Comparison of ENCODE assay signal across 8 cellular contexts in the genomic region with DNA sequence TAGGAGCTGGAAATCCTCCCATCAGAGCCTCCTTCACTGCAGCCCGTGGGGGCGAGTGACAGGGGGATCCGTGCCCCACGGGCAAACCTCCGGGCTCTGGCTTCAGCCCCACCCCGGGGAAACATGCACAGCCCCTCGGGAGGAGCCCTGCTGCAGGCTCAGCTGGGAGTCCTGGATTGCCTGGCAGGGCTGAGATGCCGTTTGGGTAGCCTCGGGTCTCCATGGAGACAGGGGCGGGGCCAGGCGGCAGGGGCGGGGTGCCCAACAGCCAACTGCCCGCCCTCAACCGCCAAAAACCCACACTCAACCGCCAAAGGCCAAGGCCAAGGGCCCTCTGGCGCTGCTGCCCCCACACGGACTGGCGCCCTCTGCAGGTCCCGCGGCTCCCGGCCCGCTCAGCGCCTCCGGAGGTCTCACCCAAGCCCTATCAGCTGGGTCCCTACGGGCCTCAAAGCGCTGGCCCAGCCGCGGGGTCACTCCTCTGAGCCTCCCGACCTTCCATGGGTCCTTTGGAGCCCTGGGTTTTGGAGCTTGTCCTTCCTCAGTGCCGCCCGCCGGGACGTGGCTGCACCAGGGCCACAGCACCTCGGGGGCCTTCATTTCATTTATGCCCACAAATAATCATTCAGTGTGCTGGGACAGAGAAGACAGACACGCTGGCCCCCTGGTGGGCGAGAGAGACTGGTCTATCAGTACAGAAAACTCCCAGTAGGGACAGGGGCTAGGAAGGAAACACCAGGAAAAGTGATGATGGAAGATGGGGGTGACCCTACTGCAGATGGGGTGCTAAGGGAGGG. TPM values are rescaled to one million over a fixed set of nuclear protein-coding genes. Genes with fewer than 3 reads are reported as not detected.
DNase-seq lines count a peak whose midpoint lies in the region; ATAC-seq and TF ChIP-seq lines count a peak whose summit lies in the region.

No MANE protein-coding gene starts in this region.

- no peaks in the 10 kb centered on the region for H3K9me3 ChIP-seq in BLaER1 treated with 17β-estradiol and CSF1 and Interleukin-3, amounts not matched to agents 10 nM and 100 nM (replicated peaks in 1 of 11)
- no peaks in the 10 kb centered on the region for H3K9me3 ChIP-seq in neural cell (ENCODE audit: low read length)

- H3K79me2 ChIP-seq in neural cell (replicated peaks; ENCODE audit: insufficient read depth, low read length), result no peaks in the 10 kb centered on the region

- no peaks in the 10 kb centered on the region for H3K27me3 ChIP-seq in BLaER1 treated with 17β-estradiol and CSF1 and Interleukin-3, amounts not matched to agents 10 nM and 100 nM
- H3K27me3 ChIP-seq in foreskin keratinocyte (no peaks in the 10 kb centered on the region), neural cell (ENCODE audit: insufficient read depth, low read depth, low read length) (no peaks in the 10 kb centered on the region)

- peak overlapping the region in 10 of 11 experiments; percentile 59 to 93 (median 88); a peak in 20 of 22 replicates for H3K27ac ChIP-seq in BLaER1 treated with 17β-estradiol and CSF1 and Interleukin-3, amounts not matched to agents 10 nM and 100 nM
- no peak overlapping the region for H3K27ac ChIP-seq in foreskin keratinocyte
- H3K27ac ChIP-seq in neural cell (ENCODE audit: low read length), result no peak overlapping the region

- peaks cover 24% of the 10 kb centered on the region for H3K4me1 Mint-ChIP-seq in stimulated activated naive CD8-positive, alpha-beta T cell treated with anti-CD3 and anti-CD28 coated beads, Interleukin-15, amount 100 ng/mL, for 72 hours

- no peaks in the 10 kb centered on the region for H3K36me3 ChIP-seq in BLaER1 treated with 17β-estradiol and CSF1 and Interleukin-3, amounts not matched to agents 10 nM and 100 nM
- no peaks in the 10 kb centered on the region for H3K36me3 ChIP-seq in neural cell (ENCODE audit: insufficient read depth, low read length)

- peak overlapping the region; percentile 68 to 69 for H3K4me3 Mint-ChIP-seq in stimulated activated naive CD8-positive, alpha-beta T cell treated with anti-CD3 and anti-CD28 coated beads, Interleukin-15, amount 100 ng/mL, for 72 hours

- peak overlapping the region; percentile 25 to 66 (median 48); a peak in 19 of 20 replicates for H3K4me3 ChIP-seq in BLaER1 treated with 17β-estradiol and CSF1 and Interleukin-3, amounts not matched to agents 10 nM and 100 nM
- H3K4me3 ChIP-seq in neural cell (ENCODE audit: low read length), result peak overlapping the region; percentile 46

- no peak for TF ChIP-seq EP300 in neural cell (conservative IDR thresholded peaks at IDR 0.05; ENCODE audit: poor library complexity, severe bottlenecking)

- peak overlapping the region; percentile 80 to 97 (median 89) for H3K4me2 ChIP-seq in BLaER1 treated with 17β-estradiol and CSF1 and Interleukin-3, amounts not matched to agents 10 nM and 100 nM
- H3K4me2 ChIP-seq in neural cell (ENCODE audit: low read length), result no peak overlapping the region

- peak overlapping the region; percentile 86 for H3K27ac Mint-ChIP-seq in stimulated activated naive CD8-positive, alpha-beta T cell treated with anti-CD3 and anti-CD28 coated beads, Interleukin-15, amount 100 ng/mL, for 72 hours

- ATAC-seq in GM19468 (IDR thresholded peaks at IDR 0.05; ENCODE audit: extremely low read depth, unreplicated experiment) (peak; percentile 18), foreskin keratinocyte (peak; percentile 84)
- ATAC-seq in stimulated activated naive CD8-positive, alpha-beta T cell treated with anti-CD3 and anti-CD28 coated beads, Interleukin-15, amount 100 ng/mL, for 72 hours, result peak; percentile 84

- TF ChIP-seq RAD21 in neural cell (conservative IDR thresholded peaks at IDR 0.05), result no peak

- no peaks in the 10 kb centered on the region for H3F3A ChIP-seq in neural cell (ENCODE audit: insufficient read depth, low read length, poor library complexity, severe bottlenecking)

- no peaks in the 10 kb centered on the region for H3K9me3 Mint-ChIP-seq in stimulated activated naive CD8-positive, alpha-beta T cell treated with anti-CD3 and anti-CD28 coated beads, Interleukin-15, amount 100 ng/mL, for 72 hours

- no peak overlapping the region for H2AFZ ChIP-seq in neural cell (ENCODE audit: low read depth, low read length)

- DNase-seq in HuH-7.5 (ENCODE audit: low spot score), result peak; percentile 88
- peak; percentile 74 to 79 for DNase-seq in SHP77 (lab: John Stamatoyannopoulos, UW)
- DNase-seq in activated gamma-delta T cell (lab: John Stamatoyannopoulos, UW), result peak; percentile 54
- DNase-seq in foreskin keratinocyte, result peak; percentile 15 to 22
- DNase-seq in stimulated activated naive CD8-positive, alpha-beta T cell treated with anti-CD3 and anti-CD28 coated beads, Interleukin-15, amount 100 ng/mL, for 72 hours, result peak; percentile 76 to 85

- peaks cover 24 to 62% (median 50%) of the 10 kb centered on the region in 10 experiments for H3K4me1 ChIP-seq in BLaER1 treated with 17β-estradiol and CSF1 and Interleukin-3, amounts not matched to agents 10 nM and 100 nM
- no peaks in the 10 kb centered on the region for H3K4me1 ChIP-seq in foreskin keratinocyte

- TF ChIP-seq CTCF in foreskin keratinocyte (conservative IDR thresholded peaks at IDR 0.05) (peak; percentile 61), neural cell (IDR thresholded peaks at IDR 0.05; ENCODE audit: poor library complexity, severe bottlenecking) (no peak)

- H3K9me2 ChIP-seq in neural cell (ENCODE audit: insufficient read depth, low read length), result no peaks in the 10 kb centered on the region

- no peaks in the 10 kb centered on the region for H3K27me3 Mint-ChIP-seq in stimulated activated naive CD8-positive, alpha-beta T cell treated with anti-CD3 and anti-CD28 coated beads, Interleukin-15, amount 100 ng/mL, for 72 hours

- no peaks in the 10 kb centered on the region for H4K20me1 ChIP-seq in BLaER1 treated with 17β-estradiol and CSF1 and Interleukin-3, amounts not matched to agents 10 nM and 100 nM
- H4K20me1 ChIP-seq in neural cell (ENCODE audit: insufficient read depth), result no peaks in the 10 kb centered on the region

- peak overlapping the region; percentile 64 to 81 (median 79); a peak in 21 of 22 replicates for H3K9ac ChIP-seq in BLaER1 treated with 17β-estradiol and CSF1 and Interleukin-3, amounts not matched to agents 10 nM and 100 nM
- H3K9ac ChIP-seq in neural cell (ENCODE audit: low read length), result no peak overlapping the region

TF ChIP-seq in neural cell, 6 proteins besides CTCF, POLR2A, EP300 and RAD21:
- TF ChIP-seq, protein P1, sequence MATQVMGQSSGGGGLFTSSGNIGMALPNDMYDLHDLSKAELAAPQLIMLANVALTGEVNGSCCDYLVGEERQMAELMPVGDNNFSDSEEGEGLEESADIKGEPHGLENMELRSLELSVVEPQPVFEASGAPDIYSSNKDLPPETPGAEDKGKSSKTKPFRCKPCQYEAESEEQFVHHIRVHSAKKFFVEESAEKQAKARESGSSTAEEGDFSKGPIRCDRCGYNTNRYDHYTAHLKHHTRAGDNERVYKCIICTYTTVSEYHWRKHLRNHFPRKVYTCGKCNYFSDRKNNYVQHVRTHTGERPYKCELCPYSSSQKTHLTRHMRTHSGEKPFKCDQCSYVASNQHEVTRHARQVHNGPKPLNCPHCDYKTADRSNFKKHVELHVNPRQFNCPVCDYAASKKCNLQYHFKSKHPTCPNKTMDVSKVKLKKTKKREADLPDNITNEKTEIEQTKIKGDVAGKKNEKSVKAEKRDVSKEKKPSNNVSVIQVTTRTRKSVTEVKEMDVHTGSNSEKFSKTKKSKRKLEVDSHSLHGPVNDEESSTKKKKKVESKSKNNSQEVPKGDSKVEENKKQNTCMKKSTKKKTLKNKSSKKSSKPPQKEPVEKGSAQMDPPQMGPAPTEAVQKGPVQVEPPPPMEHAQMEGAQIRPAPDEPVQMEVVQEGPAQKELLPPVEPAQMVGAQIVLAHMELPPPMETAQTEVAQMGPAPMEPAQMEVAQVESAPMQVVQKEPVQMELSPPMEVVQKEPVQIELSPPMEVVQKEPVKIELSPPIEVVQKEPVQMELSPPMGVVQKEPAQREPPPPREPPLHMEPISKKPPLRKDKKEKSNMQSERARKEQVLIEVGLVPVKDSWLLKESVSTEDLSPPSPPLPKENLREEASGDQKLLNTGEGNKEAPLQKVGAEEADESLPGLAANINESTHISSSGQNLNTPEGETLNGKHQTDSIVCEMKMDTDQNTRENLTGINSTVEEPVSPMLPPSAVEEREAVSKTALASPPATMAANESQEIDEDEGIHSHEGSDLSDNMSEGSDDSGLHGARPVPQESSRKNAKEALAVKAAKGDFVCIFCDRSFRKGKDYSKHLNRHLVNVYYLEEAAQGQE (IDR thresholded peaks at IDR 0.05; ENCODE audit: borderline replicate concordance), result no peak
- TF ChIP-seq POLR2AphosphoS5 (IDR thresholded peaks at IDR 0.05) (no peak), MXI1 (conservative IDR thresholded peaks at IDR 0.05; ENCODE audit: poor library complexity, severe bottlenecking) (no peak), EZH2 (IDR thresholded peaks at IDR 0.05; ENCODE audit: borderline replicate concordance, insufficient read depth, low read length, poor library complexity, severe bottlenecking) (no peak), TAF1 (IDR thresholded peaks at IDR 0.05; ENCODE audit: low read depth) (no peak), SMC3 (conservative IDR thresholded peaks at IDR 0.05; ENCODE audit: poor library complexity) (no peak)

RNA-seq across cellular contexts. Expression of a gene that starts 33.5 kb away (rescaled TPM):
- total RNA-seq in foreskin keratinocyte, result 38.5 and 43.5 TPM in 2 replicates
- polyA plus RNA-seq in foreskin keratinocyte, result 31.3 and 36.9 TPM in 2 replicates
- 33.5 and 48.9 TPM in 2 replicates for polyA plus RNA-seq in neural cell
- polyA minus RNA-seq in neural cell, result 39.2 and 58.0 TPM in 2 replicates

Comparison
In these comparisons a context has a peak if more than half of its experiments do, and no peak if none do; other contexts are left out.
1. H3K27ac ChIP-seq: peak in BLaER1 treated with 17β-estradiol and CSF1 and Interleukin-3, amounts not matched to agents 10 nM and 100 nM (10 of 11); none in foreskin keratinocyte (single experiment) and neural cell (single experiment).
2. ATAC-seq: peak in every context shown above with its lines; median percentile 84 in foreskin keratinocyte; 84 in stimulated activated naive CD8-positive, alpha-beta T cell treated with anti-CD3 and anti-CD28 coated beads, Interleukin-15, amount 100 ng/mL, for 72 hours; 18 in GM19468.
3. DNase-seq: peak in every context shown above with its lines; median percentile 88 in HuH-7.5; 80 in stimulated activated naive CD8-positive, alpha-beta T cell treated with anti-CD3 and anti-CD28 coated beads, Interleukin-15, amount 100 ng/mL, for 72 hours; 76 in SHP77; 54 in activated gamma-delta T cell; 18 in foreskin keratinocyte.